1 cellular context compared by ENCODE assay signal in the genomic region with DNA sequence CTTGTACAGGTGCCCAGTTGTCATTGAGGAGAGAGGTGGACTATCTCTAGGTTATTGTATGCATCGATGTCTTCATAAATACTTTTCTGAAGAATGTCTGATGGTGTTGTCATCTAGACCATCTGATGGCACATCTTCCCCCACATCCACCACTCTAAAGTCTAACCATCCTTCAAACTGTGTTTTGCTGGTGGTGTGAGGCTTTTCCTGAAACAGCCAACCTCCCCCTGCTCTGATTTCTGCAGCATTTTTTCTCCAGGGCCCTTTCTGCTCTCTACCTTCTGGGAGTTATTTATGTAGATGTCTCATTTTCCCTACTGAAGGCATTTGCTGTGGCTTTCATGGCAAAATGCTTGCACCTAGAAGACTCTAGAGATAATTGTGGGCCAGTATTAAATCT.
TF ChIP-seq lines count a peak whose summit lies in the region.

No MANE protein-coding gene starts in this region.

TF ChIP-seq in SK-N-SH treated with all-trans-retinoic acid at 6 μM for 48 hours, 23 proteins besides CTCF, POLR2A, EP300 and RAD21 (continued from another document):
- TF ChIP-seq, protein P1, sequence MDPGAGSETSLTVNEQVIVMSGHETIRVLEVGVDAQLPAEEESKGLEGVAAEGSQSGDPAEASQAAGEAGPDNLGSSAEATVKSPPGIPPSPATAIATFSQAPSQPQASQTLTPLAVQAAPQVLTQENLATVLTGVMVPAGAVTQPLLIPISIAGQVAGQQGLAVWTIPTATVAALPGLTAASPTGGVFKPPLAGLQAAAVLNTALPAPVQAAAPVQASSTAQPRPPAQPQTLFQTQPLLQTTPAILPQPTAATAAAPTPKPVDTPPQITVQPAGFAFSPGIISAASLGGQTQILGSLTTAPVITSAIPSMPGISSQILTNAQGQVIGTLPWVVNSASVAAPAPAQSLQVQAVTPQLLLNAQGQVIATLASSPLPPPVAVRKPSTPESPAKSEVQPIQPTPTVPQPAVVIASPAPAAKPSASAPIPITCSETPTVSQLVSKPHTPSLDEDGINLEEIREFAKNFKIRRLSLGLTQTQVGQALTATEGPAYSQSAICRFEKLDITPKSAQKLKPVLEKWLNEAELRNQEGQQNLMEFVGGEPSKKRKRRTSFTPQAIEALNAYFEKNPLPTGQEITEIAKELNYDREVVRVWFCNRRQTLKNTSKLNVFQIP (CRISPR knock-in tag; IDR thresholded peaks at IDR 0.05; ENCODE audit: borderline replicate concordance, low read depth) = no peak
- no peak for TF ChIP-seq PPARA (CRISPR knock-in tag; IDR thresholded peaks at IDR 0.05; ENCODE audit: borderline replicate concordance)
- no peak for TF ChIP-seq SNAI2 (CRISPR knock-in tag; IDR thresholded peaks at IDR 0.05)
- TF ChIP-seq ARNTL (CRISPR knock-in tag; IDR thresholded peaks at IDR 0.05; ENCODE audit: borderline replicate concordance, low read depth) = no peak
- TF ChIP-seq ZNF8 (CRISPR knock-in tag; IDR thresholded peaks at IDR 0.05) = no peak
TF ChIP-seq in SK-N-SH treated with all-trans-retinoic acid at 6 μM for 48 hours: peak in this region for 0.
